In the genomic region with DNA sequence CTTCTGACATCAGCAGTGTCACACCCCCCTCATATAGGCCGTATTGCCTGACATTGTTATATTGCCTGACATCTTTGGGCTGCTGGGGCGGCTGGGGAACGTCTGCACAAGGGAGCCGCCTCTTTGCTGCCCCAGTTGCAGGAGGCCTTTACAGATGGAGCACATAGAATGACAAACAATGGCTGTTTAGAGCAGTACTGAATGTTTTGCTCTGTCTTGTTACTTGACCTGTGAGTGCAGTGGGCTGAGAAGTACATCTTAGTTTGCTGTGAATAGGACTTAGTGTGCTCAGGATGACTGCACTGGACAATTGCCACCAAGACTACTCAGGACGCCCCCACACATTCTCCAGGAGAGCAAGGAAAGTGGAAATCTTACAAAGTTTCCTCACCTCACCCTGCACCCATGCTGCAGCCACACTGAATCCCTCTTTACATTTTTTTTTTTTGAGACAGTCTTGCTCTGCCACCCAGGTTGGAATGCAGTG, we compare ENCODE assay signal across 15 cellular contexts.
A peak's percentile ranks its signal among the peaks of the same experiment; 100 is the strongest.
DNase-seq lines count a peak whose midpoint lies in the region; ATAC-seq and TF ChIP-seq lines count a peak whose summit lies in the region.
"Had no signal": no experiment of that assay in that cellular context is flagged by ENCODE, and none has a peak within 500 bp of the region (broad histone marks: within the 10 kb centered on the region; RNA-seq: fewer than 3 reads in every experiment).

No MANE protein-coding gene starts in this region.

- peaks cover 64% of the 10 kb centered on the region for H3K4me1 ChIP-seq in ACC112 (ENCODE audit: control insufficient read depth, insufficient read depth, low read length, unreplicated experiment)
- H3K4me1 ChIP-seq in GM23338 (ENCODE audit: insufficient read depth): peaks cover 7% of the 10 kb centered on the region; the same call in 1 of the 2 replicates
- H3K4me1 ChIP-seq in left lung: peaks cover 4 to 19% of the 10 kb centered on the region in 2 donors

- intact Hi-C loops in left lung (cut with DNase I): no loop called here

- no peaks in the 10 kb centered on the region for H3K9me3 ChIP-seq in left lung
- H3K9me3 ChIP-seq: uterus had no signal

- H3K4me3 Mint-ChIP-seq in GM23338: no peak overlapping the region
- H3K4me3 Mint-ChIP-seq: activated naive CD8-positive, alpha-beta T cell; stimulated activated effector memory CD8-positive, alpha-beta T cell treated with anti-CD3 and anti-CD28 coated beads, Interleukin-12 subunit alpha, Interleukin-12 subunit beta, amount 100 ng/mL, for 72 hours had no signal

- H3K27me3 ChIP-seq in ACC112 (ENCODE audit: insufficient read depth, low read length): no peaks in the 10 kb centered on the region
- no peaks in the 10 kb centered on the region for H3K27me3 ChIP-seq in GM23338 (ENCODE audit: insufficient read depth)
- H3K27me3 ChIP-seq in left lung: no peaks in the 10 kb centered on the region
- H3K27me3 ChIP-seq: uterus had no signal

- TF ChIP-seq CTCF in GM23338 (conservative IDR thresholded peaks at IDR 0.05; ENCODE audit: low read depth in 2 of 2) (no peak), astrocyte of the spinal cord (IDR thresholded peaks at IDR 0.05; ENCODE audit: low read depth, low read length) (no peak), left lung (IDR thresholded peaks at IDR 0.05) (no peak)

- H3K79me2 ChIP-seq in ACC112 (ENCODE audit: control insufficient read depth, insufficient read depth, low read length, unreplicated experiment) (no peaks in the 10 kb centered on the region), GM23338 (replicated peaks; ENCODE audit: insufficient read depth) (no peaks in the 10 kb centered on the region)

- in situ Hi-C loops in astrocyte of the spinal cord (cut with HindIII; ENCODE audit: low sequenced_read_pairs): no loop called here

- DNase-seq in GM23338 (ENCODE audit: low spot score): no peak
- DNase-seq in astrocyte of the spinal cord (ENCODE audit: low read depth, low spot score): peak; percentile 5
- DNase-seq in left lung: no peak
- DNase-seq in activated CD4-positive, CD25-positive, alpha-beta regulatory T cell treated with anti-CD3 and anti-CD28 coated beads, Interleukin-2, amount 50 U/mL, for 72 hours: no peak
- no peak for DNase-seq in NCI-H2196 (lab: John Stamatoyannopoulos, UW; ENCODE audit: unreplicated experiment)
- DNase-seq: islet precursor cell; NCI-H524 treated with DMSO at 0.1 percent for 48 hours; SIG-M5; stimulated activated CD4-positive, alpha-beta T cell treated with anti-CD3 and anti-CD28 coated beads, Interleukin-4, amount 100 ng/mL, for 1 hour had no signal

- H3F3A ChIP-seq in GM23338 (replicated peaks; ENCODE audit: low read depth): no peaks in the 10 kb centered on the region

- H2AFZ ChIP-seq in ACC112 (ENCODE audit: low read length, unreplicated experiment) (no peak overlapping the region), GM23338 (peak overlapping the region; percentile 69; the same call in 1 of the 2 replicates)

- H3K9me3 Mint-ChIP-seq in GM23338: no peaks in the 10 kb centered on the region; the same call in 2 of the 3 replicates
- H3K9me3 Mint-ChIP-seq: stimulated activated effector memory CD8-positive, alpha-beta T cell treated with anti-CD3 and anti-CD28 coated beads, Interleukin-12 subunit alpha, Interleukin-12 subunit beta, amount 100 ng/mL, for 72 hours had no signal

- H3K27ac ChIP-seq in ACC112 (ENCODE audit: low read depth, low read length) (peak overlapping the region; percentile 62), GM23338 (ENCODE audit: low read depth) (no peak overlapping the region), left lung (no peak overlapping the region)

- H3K9me2 ChIP-seq in GM23338 (ENCODE audit: insufficient read depth): no peaks in the 10 kb centered on the region

- H3K36me3 Mint-ChIP-seq in GM23338 (ENCODE audit: low read depth): no peaks in the 10 kb centered on the region
- H3K36me3 Mint-ChIP-seq: activated naive CD8-positive, alpha-beta T cell; stimulated activated effector memory CD8-positive, alpha-beta T cell treated with anti-CD3 and anti-CD28 coated beads, Interleukin-12 subunit alpha, Interleukin-12 subunit beta, amount 100 ng/mL, for 72 hours had no signal

- no peaks in the 10 kb centered on the region; the same call in 1 of the 2 replicates for H4K20me1 ChIP-seq in GM23338 (replicated peaks; ENCODE audit: insufficient read depth)

- peaks cover 8% of the 10 kb centered on the region; the same call in 2 of the 3 replicates for H3K4me1 Mint-ChIP-seq in GM23338
- H3K4me1 Mint-ChIP-seq: stimulated activated effector memory CD8-positive, alpha-beta T cell treated with anti-CD3 and anti-CD28 coated beads, Interleukin-12 subunit alpha, Interleukin-12 subunit beta, amount 100 ng/mL, for 72 hours had no signal

- ATAC-seq in GM23338: no peak
- peak; percentile 21 for ATAC-seq in left lung
- no peak for ATAC-seq in GM18907 (IDR thresholded peaks at IDR 0.05; ENCODE audit: unreplicated experiment)
- no peak for ATAC-seq in HG03196 (IDR thresholded peaks at IDR 0.05; ENCODE audit: unreplicated experiment)
- ATAC-seq: stimulated activated effector memory CD8-positive, alpha-beta T cell treated with anti-CD3 and anti-CD28 coated beads, Interleukin-12 subunit alpha, Interleukin-12 subunit beta, amount 100 ng/mL, for 72 hours had no signal

- H3K27ac Mint-ChIP-seq in GM23338: no peak overlapping the region
- H3K27ac Mint-ChIP-seq: activated naive CD8-positive, alpha-beta T cell; stimulated activated effector memory CD8-positive, alpha-beta T cell treated with anti-CD3 and anti-CD28 coated beads, Interleukin-12 subunit alpha, Interleukin-12 subunit beta, amount 100 ng/mL, for 72 hours had no signal

- H3K36me3 ChIP-seq in ACC112 (ENCODE audit: insufficient read depth, low read length): no peaks in the 10 kb centered on the region
- H3K36me3 ChIP-seq in GM23338 (ENCODE audit: insufficient read depth): no peaks in the 10 kb centered on the region
- no peaks in the 10 kb centered on the region for H3K36me3 ChIP-seq in left lung
- H3K36me3 ChIP-seq: uterus had no signal

- H3K27me3 Mint-ChIP-seq in GM23338 (ENCODE audit: insufficient read depth, low read depth, poor library complexity): peaks cover 11% of the 10 kb centered on the region

- H3K4me2 ChIP-seq in GM23338: no peak overlapping the region

- H3K4me3 ChIP-seq in ACC112 (ENCODE audit: low read depth, low read length): no peak overlapping the region
- H3K4me3 ChIP-seq in GM23338: no peak overlapping the region
- no peak overlapping the region for H3K4me3 ChIP-seq in astrocyte of the spinal cord (ENCODE audit: low read depth, low read length)
- H3K4me3 ChIP-seq in left lung: no peak overlapping the region
- H3K4me3 ChIP-seq: uterus had no signal

TF ChIP-seq in GM23338, 12 proteins besides CTCF, POLR2A, EP300 and RAD21 (continues in another document):
- TF ChIP-seq CREB1 (CRISPR knock-in tag; IDR thresholded peaks at IDR 0.05; ENCODE audit: low read depth) (no peak), EZH2phosphoT487 (IDR thresholded peaks at IDR 0.05; ENCODE audit: unreplicated experiment) (no peak), NANOG (IDR thresholded peaks at IDR 0.05; ENCODE audit: borderline replicate concordance) (no peak)
